Comparison of ENCODE assay signal across 14 cellular contexts in genomic region chr22:26610983-26611382, GRCh38. TPM values are rescaled to one million over a fixed set of nuclear protein-coding genes. Genes with fewer than 3 reads are reported as not detected.
DNase-seq lines count a peak whose midpoint lies in the region; ATAC-seq and TF ChIP-seq lines count a peak whose summit lies in the region.
"Had no signal": no experiment of that assay in that cellular context is flagged by ENCODE, and none has a peak within 500 bp of the region (broad histone marks: within the 10 kb centered on the region; RNA-seq: fewer than 3 reads in every experiment).

No MANE protein-coding gene starts in this region.

- no peaks in the 10 kb centered on the region for H3K9me3 Mint-ChIP-seq in activated naive CD8-positive, alpha-beta T cell treated with anti-CD3 and anti-CD28 coated beads, Interleukin-2, amount 50 U/mL, for 24 hours
- H3K9me3 Mint-ChIP-seq in activated naive CD8-positive, alpha-beta T cell treated with anti-CD3 and anti-CD28 coated beads for 36 hours, result no peaks in the 10 kb centered on the region
- H3K9me3 Mint-ChIP-seq in stimulated activated naive CD8-positive, alpha-beta T cell treated with anti-CD3 and anti-CD28 coated beads, Interleukin-15, Interleukin-2, amounts not matched to agents 100 ng/mL and 50 ng/mL, for 24 hours, result no peaks in the 10 kb centered on the region

- H3K4me1 Mint-ChIP-seq in activated naive CD8-positive, alpha-beta T cell treated with anti-CD3 and anti-CD28 coated beads, Interleukin-2, amount 50 U/mL, for 24 hours, result peaks cover 32% of the 10 kb centered on the region
- H3K4me1 Mint-ChIP-seq in activated naive CD8-positive, alpha-beta T cell treated with anti-CD3 and anti-CD28 coated beads for 36 hours, result peaks cover 13% of the 10 kb centered on the region
- peaks cover 31% of the 10 kb centered on the region for H3K4me1 Mint-ChIP-seq in stimulated activated naive CD8-positive, alpha-beta T cell treated with anti-CD3 and anti-CD28 coated beads, Interleukin-15, Interleukin-2, amounts not matched to agents 100 ng/mL and 50 ng/mL, for 24 hours (ENCODE audit: low read depth)

- H3K27me3 Mint-ChIP-seq in activated naive CD8-positive, alpha-beta T cell treated with anti-CD3 and anti-CD28 coated beads, Interleukin-2, amount 50 U/mL, for 24 hours, result no peaks in the 10 kb centered on the region
- H3K27me3 Mint-ChIP-seq in activated naive CD8-positive, alpha-beta T cell treated with anti-CD3 and anti-CD28 coated beads for 36 hours, result no peaks in the 10 kb centered on the region
- no peaks in the 10 kb centered on the region for H3K27me3 Mint-ChIP-seq in stimulated activated naive CD8-positive, alpha-beta T cell treated with anti-CD3 and anti-CD28 coated beads, Interleukin-15, Interleukin-2, amounts not matched to agents 100 ng/mL and 50 ng/mL, for 24 hours

- DNase-seq in activated naive CD8-positive, alpha-beta T cell treated with anti-CD3 and anti-CD28 coated beads, Interleukin-2, amount 50 U/mL, for 24 hours, result no peak
- no peak for DNase-seq in activated naive CD8-positive, alpha-beta T cell treated with anti-CD3 and anti-CD28 coated beads for 36 hours
- DNase-seq in RPMI7951 (ENCODE audit: low read depth), result peak; percentile 68
- peak; percentile 21 to 22 for DNase-seq in erythroblast (lab: John Stamatoyannopoulos, UW)
- DNase-seq: activated naive CD4-positive, alpha-beta T cell treated with anti-CD3 and anti-CD28 coated beads, Interleukin-2, amount 50 U/mL, for 16 hours; glutamatergic neuron; kidney glomerular epithelial cell; NCI-H524 treated with DMSO at 0.1 percent for 48 hours had no signal

- H3K4me3 Mint-ChIP-seq in activated naive CD8-positive, alpha-beta T cell treated with anti-CD3 and anti-CD28 coated beads, Interleukin-2, amount 50 U/mL, for 24 hours, result no peak overlapping the region
- H3K4me3 Mint-ChIP-seq in activated naive CD8-positive, alpha-beta T cell treated with anti-CD3 and anti-CD28 coated beads for 36 hours, result no peak overlapping the region
- no peak overlapping the region for H3K4me3 Mint-ChIP-seq in stimulated activated naive CD8-positive, alpha-beta T cell treated with anti-CD3 and anti-CD28 coated beads, Interleukin-15, Interleukin-2, amounts not matched to agents 100 ng/mL and 50 ng/mL, for 24 hours

- TF ChIP-seq POLR2A in erythroblast (IDR thresholded peaks at IDR 0.05; ENCODE audit: low read length), result no peak

- no peak overlapping the region for H3K27ac Mint-ChIP-seq in activated naive CD8-positive, alpha-beta T cell treated with anti-CD3 and anti-CD28 coated beads, Interleukin-2, amount 50 U/mL, for 24 hours
- no peak overlapping the region for H3K27ac Mint-ChIP-seq in activated naive CD8-positive, alpha-beta T cell treated with anti-CD3 and anti-CD28 coated beads for 36 hours
- H3K27ac Mint-ChIP-seq in stimulated activated naive CD8-positive, alpha-beta T cell treated with anti-CD3 and anti-CD28 coated beads, Interleukin-15, Interleukin-2, amounts not matched to agents 100 ng/mL and 50 ng/mL, for 24 hours, result peak overlapping the region; percentile 27

- H3K36me3 Mint-ChIP-seq in activated naive CD8-positive, alpha-beta T cell treated with anti-CD3 and anti-CD28 coated beads, Interleukin-2, amount 50 U/mL, for 24 hours (ENCODE audit: low read depth), result no peaks in the 10 kb centered on the region
- no peaks in the 10 kb centered on the region for H3K36me3 Mint-ChIP-seq in activated naive CD8-positive, alpha-beta T cell treated with anti-CD3 and anti-CD28 coated beads for 36 hours
- H3K36me3 Mint-ChIP-seq in stimulated activated naive CD8-positive, alpha-beta T cell treated with anti-CD3 and anti-CD28 coated beads, Interleukin-15, Interleukin-2, amounts not matched to agents 100 ng/mL and 50 ng/mL, for 24 hours (ENCODE audit: low read depth), result no peaks in the 10 kb centered on the region

- ATAC-seq in activated naive CD8-positive, alpha-beta T cell treated with anti-CD3 and anti-CD28 coated beads, Interleukin-2, amount 50 U/mL, for 24 hours, result peak; percentile 72
- no peak for ATAC-seq in HG02759 (IDR thresholded peaks at IDR 0.05; ENCODE audit: unreplicated experiment)
- no peak for ATAC-seq in GM18498 (IDR thresholded peaks at IDR 0.05; ENCODE audit: unreplicated experiment)
- ATAC-seq in GM21737 (IDR thresholded peaks at IDR 0.05; ENCODE audit: unreplicated experiment), result no peak

RNA-seq across cellular contexts. Expression of gene CRYBB1, which starts 6.8 kb away (rescaled TPM):
- not detected for total RNA-seq in activated naive CD8-positive, alpha-beta T cell treated with anti-CD3 and anti-CD28 coated beads for 36 hours
- 0.12 TPM in 1 of 2 replicates, not detected in the other for total RNA-seq in RPMI7951 (2014; rRNA removed; shearing (Covaris generic))
- total RNA-seq: cardiac muscle cell, Peyer's patch had no signal

RNA-seq across cellular contexts. Expression of gene CRYBA4, which starts 10.8 kb away (rescaled TPM):
- not detected for total RNA-seq in activated naive CD8-positive, alpha-beta T cell treated with anti-CD3 and anti-CD28 coated beads for 36 hours
- total RNA-seq in RPMI7951 (2014; rRNA removed; shearing (Covaris generic)), result not detected in 2 replicates
- total RNA-seq: cardiac muscle cell, Peyer's patch had no signal

RNA-seq across cellular contexts. Expression of gene TPST2, which starts 21.1 kb away (rescaled TPM):
- total RNA-seq in activated naive CD8-positive, alpha-beta T cell treated with anti-CD3 and anti-CD28 coated beads for 36 hours, result 10 to 100 TPM; 32.1 to 35.0 TPM
- 50.8 and 54.2 TPM in 2 replicates for total RNA-seq in RPMI7951 (2014; rRNA removed; shearing (Covaris generic))

RNA-seq across cellular contexts. Expression of gene MIAT, which starts 46.4 kb away (rescaled TPM):
- total RNA-seq in activated naive CD8-positive, alpha-beta T cell treated with anti-CD3 and anti-CD28 coated beads for 36 hours, result 1 to 10 TPM; 5.1 to 5.9 TPM
- 0.39 and 0.48 TPM in 2 replicates for total RNA-seq in RPMI7951 (2014; rRNA removed; shearing (Covaris generic))

Comparison
In these comparisons a context has a peak if more than half of its experiments do, and no peak if none do; other contexts are left out.
1. DNase-seq: peak in RPMI7951 (single experiment) and erythroblast (2 of 2); none in activated naive CD8-positive, alpha-beta T cell treated with anti-CD3 and anti-CD28 coated beads, Interleukin-2, amount 50 U/mL, for 24 hours (single experiment) and activated naive CD8-positive, alpha-beta T cell treated with anti-CD3 and anti-CD28 coated beads for 36 hours (single experiment).